ENCODE assay signal across 7 cellular contexts in the genomic region with DNA sequence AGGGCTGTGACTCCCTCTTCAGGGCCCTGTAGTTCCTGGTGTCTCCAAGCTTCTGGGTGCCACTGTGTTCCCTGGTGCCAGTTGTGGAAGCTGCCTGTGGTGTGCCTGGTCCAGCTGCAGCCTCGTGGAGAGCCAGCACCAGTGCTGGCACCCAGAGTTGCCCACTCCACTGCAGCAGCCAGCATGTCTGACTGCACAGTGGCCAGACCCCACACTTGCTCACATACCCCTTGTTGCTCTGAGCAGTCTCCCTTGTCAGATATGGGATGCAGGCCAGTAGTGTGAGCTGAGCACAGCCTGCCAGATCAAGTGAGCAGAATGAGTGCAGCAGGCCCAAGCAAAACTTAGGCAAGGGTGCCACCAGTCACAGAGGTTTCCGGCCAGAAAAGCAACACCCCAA.
"Had no signal": no experiment of that assay in that cellular context is flagged by ENCODE, and none has a peak within 500 bp of the region (broad histone marks: within the 10 kb centered on the region; RNA-seq: fewer than 3 reads in every experiment).

No MANE protein-coding gene starts in this region.

- DNase-seq: GDM1, GF-D8 had no signal

- FAIRE-seq: G401.6, GM12878, GM12891, GM12892, GM18507 had no signal

- ATAC-seq: GM12878 had no signal

- H3K4me3 ChIP-seq: GM12878 had no signal
